In genomic region chr13:25181597-25181996, GRCh38 we compare ENCODE assay signal across 12 cellular contexts. TPM values are rescaled to one million over a fixed set of nuclear protein-coding genes. Genes with fewer than 3 reads are reported as not detected.
DNase-seq lines count a peak whose midpoint lies in the region; ATAC-seq and TF ChIP-seq lines count a peak whose summit lies in the region.
"Had no signal": no experiment of that assay in that cellular context is flagged by ENCODE, and none has a peak within 500 bp of the region (broad histone marks: within the 10 kb centered on the region; RNA-seq: fewer than 3 reads in every experiment).

No MANE protein-coding gene starts in this region.

- no peak for TF ChIP-seq EP300 in esophagus muscularis mucosa (IDR thresholded peaks at IDR 0.05)

- TF ChIP-seq CTCF in esophagus muscularis mucosa (IDR thresholded peaks at IDR 0.05) (no peak), lower lobe of right lung (IDR thresholded peaks at IDR 0.05) (no peak)

- DNase-seq in esophagus muscularis mucosa (ENCODE audit: extremely low spot score) = peak; percentile 78
- no peak for DNase-seq in stimulated activated CD4-positive, alpha-beta T cell treated with anti-CD3 and anti-CD28 coated beads, Interleukin-4, amount 100 ng/mL, for 24 hours
- no peak for DNase-seq in HuH-7.5 (ENCODE audit: low spot score)
- no peak for DNase-seq in lower lobe of right lung
- DNase-seq in central memory CD4-positive, alpha-beta T cell = no peak
- DNase-seq: activated CD4-positive, CD25-positive, alpha-beta regulatory T cell; activated effector memory CD4-positive, alpha-beta T cell treated with anti-CD3 and anti-CD28 coated beads, Interleukin-2, amount 50 U/mL, for 16 hours; CD4-positive, alpha-beta memory T cell had no signal

- 71% methylated on average over 3 of the region's 3 CpGs for WGBS in esophagus muscularis mucosa

- TF ChIP-seq POLR2A in GM18505 (IDR thresholded peaks at IDR 0.05; ENCODE audit: borderline replicate concordance, extremely low read depth, insufficient read depth, insufficient read length) (no peak), esophagus muscularis mucosa (IDR thresholded peaks at IDR 0.05; ENCODE audit: low read depth) (no peak)

- H3K4me1 ChIP-seq in esophagus muscularis mucosa = no peaks in the 10 kb centered on the region
- no peaks in the 10 kb centered on the region for H3K4me1 ChIP-seq in lower lobe of right lung

- H3K27me3 ChIP-seq in esophagus muscularis mucosa (peaks cover 0 to 32% (median 0%) of the 10 kb centered on the region in 4 donors), lower lobe of right lung (ENCODE audit: low read depth) (peaks cover 9% of the 10 kb centered on the region)

- peaks cover 0 to 5% (median 0%) of the 10 kb centered on the region in 4 donors for H3K9me3 ChIP-seq in esophagus muscularis mucosa
- no peaks in the 10 kb centered on the region for H3K9me3 ChIP-seq in lower lobe of right lung

- no peak overlapping the region for H3K4me3 ChIP-seq in esophagus muscularis mucosa
- no peak overlapping the region for H3K4me3 ChIP-seq in lower lobe of right lung

- H3K36me3 ChIP-seq in esophagus muscularis mucosa (no peaks in the 10 kb centered on the region), lower lobe of right lung (no peaks in the 10 kb centered on the region)

- ATAC-seq in GM18505 (IDR thresholded peaks at IDR 0.05; ENCODE audit: unreplicated experiment) (peak; percentile 34), GM21526 (IDR thresholded peaks at IDR 0.05; ENCODE audit: low FRiP score, unreplicated experiment) (peak; percentile 33), HG03103 (IDR thresholded peaks at IDR 0.05; ENCODE audit: low read depth, unreplicated experiment) (peak; percentile 17), lower lobe of right lung (no peak)

- H3K27ac ChIP-seq in esophagus muscularis mucosa (replicated peaks in 1 of 4) (no peak overlapping the region), lower lobe of right lung (no peak overlapping the region)

- intact Hi-C loops in esophagus muscularis mucosa (cut with DNase I) (no loop called here), lower lobe of right lung (cut with DNase I) (no loop called here)

RNA-seq across cellular contexts. Expression of gene AMER2, which starts 9.5 kb away (rescaled TPM):
- total RNA-seq in esophagus muscularis mucosa (under 1 TPM in 2 of 4 donors, not detected in 2; under 0.01 to 0.17 TPM), lower lobe of right lung (not detected)
- total RNA-seq: CD4-positive, alpha-beta memory T cell; dermis microvascular lymphatic vessel endothelial cell had no signal

Comparison
In these comparisons a context has a peak if more than half of its experiments do, and no peak if none do; other contexts are left out.
1. ATAC-seq: peak in GM18505 (single experiment), GM21526 (single experiment) and HG03103 (single experiment); none in lower lobe of right lung (0 of 2).